Comparison of ENCODE assay signal across 15 cellular contexts in the genomic region with DNA sequence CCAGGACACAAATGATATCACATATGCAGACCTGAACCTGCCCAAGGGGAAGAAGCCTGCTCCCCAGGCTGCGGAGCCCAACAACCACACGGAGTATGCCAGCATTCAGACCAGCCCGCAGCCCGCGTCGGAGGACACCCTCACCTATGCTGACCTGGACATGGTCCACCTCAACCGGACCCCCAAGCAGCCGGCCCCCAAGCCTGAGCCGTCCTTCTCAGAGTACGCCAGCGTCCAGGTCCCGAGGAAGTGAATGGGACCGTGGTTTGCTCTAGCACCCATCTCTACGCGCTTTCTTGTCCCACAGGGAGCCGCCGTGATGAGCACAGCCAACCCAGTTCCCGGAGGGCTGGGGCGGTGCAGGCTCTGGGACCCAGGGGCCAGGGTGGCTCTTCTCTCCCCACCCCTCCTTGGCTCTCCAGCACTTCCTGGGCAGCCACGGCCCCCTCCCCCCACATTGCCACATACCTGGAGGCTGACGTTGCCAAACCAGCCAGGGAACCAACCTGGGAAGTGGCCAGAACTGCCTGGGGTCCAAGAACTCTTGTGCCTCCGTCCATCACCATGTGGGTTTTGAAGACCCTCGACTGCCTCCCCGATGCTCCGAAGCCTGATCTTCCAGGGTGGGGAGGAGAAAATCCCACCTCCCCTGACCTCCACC. TPM values are rescaled to one million over a fixed set of nuclear protein-coding genes. Genes with fewer than 3 reads are reported as not detected.
DNase-seq lines count a peak whose midpoint lies in the region; ATAC-seq and TF ChIP-seq lines count a peak whose summit lies in the region.
"Had no signal": no experiment of that assay in that cellular context is flagged by ENCODE, and none has a peak within 500 bp of the region (broad histone marks: within the 10 kb centered on the region; RNA-seq: fewer than 3 reads in every experiment).

No MANE protein-coding gene starts in this region.

- peak overlapping the region; percentile 23 for H3K27ac ChIP-seq in substantia nigra (ENCODE audit: low read depth, low read length, poor library complexity, severe bottlenecking)
- H3K27ac ChIP-seq: 22Rv1, GM23248 had no signal

- H3K4me3 Mint-ChIP-seq in CD14-positive monocyte: no peak overlapping the region
- H3K4me3 Mint-ChIP-seq: CD8-positive, alpha-beta memory T cell had no signal

- peaks cover 89% of the 10 kb centered on the region for H3K4me1 Mint-ChIP-seq in CD14-positive monocyte
- H3K4me1 Mint-ChIP-seq: CD8-positive, alpha-beta memory T cell had no signal

- peaks cover 1 to 4% (median 1%) of the 10 kb centered on the region in 3 donors for H3K27me3 Mint-ChIP-seq in CD14-positive monocyte (ENCODE audit: low read depth in 3 of 3)

- peak overlapping the region in 5 of 7 donors; percentile 50 to 89 (median 65) for H3K27ac Mint-ChIP-seq in CD14-positive monocyte
- H3K27ac Mint-ChIP-seq: CD8-positive, alpha-beta memory T cell had no signal

- peaks cover 69 to 77% of the 10 kb centered on the region in 2 donors for H3K36me3 Mint-ChIP-seq in CD14-positive monocyte
- H3K36me3 Mint-ChIP-seq: CD8-positive, alpha-beta memory T cell had no signal

- ATAC-seq in omental fat pad (ENCODE audit: low FRiP score): no peak
- ATAC-seq in GM19463 (IDR thresholded peaks at IDR 0.05; ENCODE audit: unreplicated experiment): no peak
- ATAC-seq: HCT116 had no signal

- TF ChIP-seq CTCF in CD14-positive monocyte (IDR thresholded peaks at IDR 0.05) (no peak), omental fat pad (IDR thresholded peaks at IDR 0.05) (no peak)

- intact Hi-C loops in CD14-positive monocyte (cut with micrococcal nuclease): no loop called here

- no peaks in the 10 kb centered on the region for H3K9me3 Mint-ChIP-seq in CD14-positive monocyte
- H3K9me3 Mint-ChIP-seq: CD8-positive, alpha-beta memory T cell had no signal

- DNase-seq in NK-92 treated with Interleukin-12 subunit alpha and Interleukin-12 subunit beta, amount 100 ng/mL, for 24 hours (lab: John Stamatoyannopoulos, UW): peak; percentile 73
- no peak for DNase-seq in NK-92 (lab: John Stamatoyannopoulos, UW; ENCODE audit: unreplicated experiment)
- no peak for DNase-seq in CD14-positive monocyte (ENCODE audit: low spot score)
- DNase-seq in omental fat pad (ENCODE audit: low spot score): peak; percentile 21
- no peak for DNase-seq in substantia nigra (lab: John Stamatoyannopoulos, UW)
- no peak for DNase-seq in DMS79 (lab: John Stamatoyannopoulos, UW)
- DNase-seq: CD8-positive, alpha-beta memory T cell; DMS53; GM23248 had no signal

RNA-seq across cellular contexts. Expression of a gene that starts 42.2 kb away (rescaled TPM):
- 10 to 100 TPM; 28.4 to 58.3 TPM for polyA plus RNA-seq in CD14-positive monocyte
- 10 to 100 TPM; 51.9 to 86.1 (median 77.0) TPM for total RNA-seq in omental fat pad
- polyA plus RNA-seq: CD8-positive, alpha-beta memory T cell had no signal

RNA-seq across cellular contexts. Expression of a gene that starts 56.4 kb away (rescaled TPM):
- not detected for polyA plus RNA-seq in CD14-positive monocyte
- not detected for total RNA-seq in omental fat pad
- total RNA-seq: A673; CD8-positive, alpha-beta memory T cell; Daoy; GM23248 had no signal
- polyA plus RNA-seq: BJ; CD8-positive, alpha-beta memory T cell; GM23248 had no signal

Comparison
In these comparisons a context has a peak if more than half of its experiments do, and no peak if none do; other contexts are left out.
1. DNase-seq: peak in NK-92 treated with Interleukin-12 subunit alpha and Interleukin-12 subunit beta, amount 100 ng/mL, for 24 hours (single experiment) and omental fat pad (single experiment); none in NK-92 (single experiment), CD14-positive monocyte (single experiment), substantia nigra (0 of 49) and DMS79 (single experiment).